Comparison of ENCODE assay signal across 1 cellular context in genomic region chr19:1258707-1259205, GRCh38.
TF ChIP-seq lines count a peak whose summit lies in the region.

No MANE protein-coding gene starts in this region.

TF ChIP-seq in H1, 55 proteins besides CTCF, POLR2A, EP300 and RAD21:
- TF ChIP-seq PHF8 (conservative IDR thresholded peaks at IDR 0.05; ENCODE audit: low read depth, low read length) (no peak), JUND (IDR thresholded peaks at IDR 0.05; ENCODE audit: low read length) (no peak), KDM1A (IDR thresholded peaks at IDR 0.05; ENCODE audit: borderline replicate concordance, low read length) (no peak), POU5F1 (IDR thresholded peaks at IDR 0.05; ENCODE audit: low read depth, low read length) (no peak), CHD7 (IDR thresholded peaks at IDR 0.05; ENCODE audit: insufficient replicate concordance, low read length) (no peak), HDAC2 (IDR thresholded peaks at IDR 0.05; ENCODE audit: borderline replicate concordance in 1 of 2, low read depth in 2 of 2, low read length in 2 of 2) (no peak), TBP (IDR thresholded peaks at IDR 0.05; ENCODE audit: low read depth, low read length) (no peak), SIN3A (conservative IDR thresholded peaks at IDR 0.05 in 1 of 2, IDR thresholded peaks at IDR 0.05 in 1 of 2; ENCODE audit: low read depth in 1 of 2, low read length in 2 of 2) (no peak), CBX5 (IDR thresholded peaks at IDR 0.05; ENCODE audit: low read depth, low read length) (no peak), SUZ12 (IDR thresholded peaks at IDR 0.05; ENCODE audit: low read length) (no peak), NRF1 (IDR thresholded peaks at IDR 0.05; ENCODE audit: low read depth, low read length) (no peak), KDM4A (IDR thresholded peaks at IDR 0.05; ENCODE audit: low read depth, low read length, severe bottlenecking) (no peak), HDAC6 (IDR thresholded peaks at IDR 0.05; ENCODE audit: low read depth, low read length) (no peak), SRF (IDR thresholded peaks at IDR 0.05; ENCODE audit: low read depth, low read length) (no peak)
TF ChIP-seq in H1: peak in this region for 0.
